Comparison of ENCODE assay signal across 22 cellular contexts in the genomic region with DNA sequence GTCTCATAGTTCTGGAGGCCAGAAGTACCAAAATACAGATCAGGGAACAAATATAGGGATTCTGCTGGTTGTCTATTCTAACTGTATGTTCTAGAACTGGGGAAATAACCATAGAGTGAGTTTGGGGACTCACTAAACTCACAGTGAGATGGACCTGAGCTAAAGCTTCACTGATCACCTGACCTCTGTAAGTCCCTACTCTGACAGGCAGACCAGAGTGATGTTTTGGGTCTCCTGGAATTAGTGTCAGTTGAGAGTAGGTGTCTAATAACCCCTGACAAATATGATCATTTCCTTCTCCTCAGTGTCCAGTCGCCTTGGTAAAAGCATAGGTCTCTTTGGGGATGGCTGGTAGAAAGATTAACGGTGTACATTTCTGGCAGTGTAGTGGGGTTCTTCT. TPM values are rescaled to one million over a fixed set of nuclear protein-coding genes. Genes with fewer than 3 reads are reported as not detected.
DNase-seq lines count a peak whose midpoint lies in the region; ATAC-seq and TF ChIP-seq lines count a peak whose summit lies in the region.
"Had no signal": no experiment of that assay in that cellular context is flagged by ENCODE, and none has a peak within 500 bp of the region (broad histone marks: within the 10 kb centered on the region; RNA-seq: fewer than 3 reads in every experiment).

No MANE protein-coding gene starts in this region.

- TF ChIP-seq POLR2A in erythroblast (IDR thresholded peaks at IDR 0.05; ENCODE audit: low read length) = peak; percentile 14

- no peak overlapping the region for H3K4me2 ChIP-seq in smooth muscle cell
- H3K4me2 ChIP-seq: SK-N-SH had no signal

- ATAC-seq in CD4-positive, alpha-beta T cell (ENCODE audit: poor library complexity) = no peak
- ATAC-seq in GM19463 (IDR thresholded peaks at IDR 0.05; ENCODE audit: unreplicated experiment) = peak; percentile 51
- peak; percentile 30 for ATAC-seq in HG03565 (IDR thresholded peaks at IDR 0.05; ENCODE audit: unreplicated experiment)
- ATAC-seq in stimulated activated naive B cell treated with anti-CD40 and anti-IgM and Interleukin-4, amounts not matched to agents 10 μg/mL and 1 μg/mL and 100 μg/mL, for 72 hours (replicated peaks) = no peak
- ATAC-seq: T-cell had no signal

- no peaks in the 10 kb centered on the region for H3K9me3 Mint-ChIP-seq in CD4-positive, alpha-beta T cell
- H3K9me3 Mint-ChIP-seq in stimulated activated naive B cell treated with anti-CD40 and anti-IgM and Interleukin-4, amounts not matched to agents 10 μg/mL and 1 μg/mL and 100 μg/mL, for 72 hours = peaks cover 3 to 4% of the 10 kb centered on the region in 2 donors
- H3K9me3 Mint-ChIP-seq: CD14-positive monocyte had no signal

- intact Hi-C loops in CD4-positive, alpha-beta T cell (cut with DNase I, micrococcal nuclease) = loop anchor here in 1 of 2 experiments (5.0 kb wide), 1 partner anchor 33 kb away; no protein-coding TSS in a partner anchor

- no peak overlapping the region for H3K4me3 Mint-ChIP-seq in CD4-positive, alpha-beta T cell
- no peak overlapping the region for H3K4me3 Mint-ChIP-seq in stimulated activated naive B cell treated with anti-CD40 and anti-IgM and Interleukin-4, amounts not matched to agents 10 μg/mL and 1 μg/mL and 100 μg/mL, for 72 hours
- H3K4me3 Mint-ChIP-seq: CD14-positive monocyte, T-cell had no signal

- DNase-seq in CD4-positive, alpha-beta T cell = no peak
- DNase-seq in erythroblast (lab: John Stamatoyannopoulos, UW) = no peak
- no peak for DNase-seq in islet precursor cell
- no peak for DNase-seq in smooth muscle cell (lab: John Stamatoyannopoulos, UW; ENCODE audit: unreplicated experiment)
- no peak for DNase-seq in NAMALWA (ENCODE audit: low spot score)
- no peak for DNase-seq in stimulated activated naive B cell treated with anti-CD40 and anti-IgM and Interleukin-4, amounts not matched to agents 10 μg/mL and 1 μg/mL and 100 μg/mL, for 72 hours
- DNase-seq: Calu3, DMS53, MG63, NCI-H1105, NCI-H1694 treated with DMSO at 0.1 percent for 48 hours, NCI-H2107, NCI-H226, NCI-H526, SHP77, SK-N-SH, T-cell had no signal

- peaks cover 27% of the 10 kb centered on the region for H3K79me2 ChIP-seq in smooth muscle cell (ENCODE audit: low read depth)

- H2AFZ ChIP-seq in smooth muscle cell (ENCODE audit: low read depth) = no peak overlapping the region

- peaks cover 88% of the 10 kb centered on the region for H3K36me3 Mint-ChIP-seq in CD4-positive, alpha-beta T cell (ENCODE audit: low read depth)
- H3K36me3 Mint-ChIP-seq in stimulated activated naive B cell treated with anti-CD40 and anti-IgM and Interleukin-4, amounts not matched to agents 10 μg/mL and 1 μg/mL and 100 μg/mL, for 72 hours = peaks cover 61 to 73% of the 10 kb centered on the region in 2 donors

- no peaks in the 10 kb centered on the region for H3K27me3 ChIP-seq in CD4-positive, alpha-beta T cell (ENCODE audit: control insufficient read depth, insufficient read depth, low read length)
- no peaks in the 10 kb centered on the region for H3K27me3 ChIP-seq in smooth muscle cell (ENCODE audit: low read depth)
- H3K27me3 ChIP-seq: MG63 had no signal

- H3F3A ChIP-seq in smooth muscle cell (ENCODE audit: low read depth) = no peaks in the 10 kb centered on the region

- H3K27ac ChIP-seq in CD4-positive, alpha-beta T cell (ENCODE audit: low read depth, low read length) = no peak overlapping the region
- no peak overlapping the region for H3K27ac ChIP-seq in smooth muscle cell (ENCODE audit: low read depth)
- H3K27ac ChIP-seq: KMS-11 had no signal

- no peak for TF ChIP-seq CTCF in CD4-positive, alpha-beta T cell (IDR thresholded peaks at IDR 0.05)
- TF ChIP-seq CTCF in smooth muscle cell (IDR thresholded peaks at IDR 0.05; ENCODE audit: borderline replicate concordance, insufficient read depth, poor library complexity, severe bottlenecking) = no peak

- H4K20me1 ChIP-seq in smooth muscle cell (ENCODE audit: low read depth) = peaks cover 41% of the 10 kb centered on the region

- H3K4me1 ChIP-seq in smooth muscle cell (ENCODE audit: low read depth) = no peaks in the 10 kb centered on the region
- H3K4me1 ChIP-seq: HAP-1 had no signal

- peak overlapping the region; percentile 17 for H3K27ac Mint-ChIP-seq in CD4-positive, alpha-beta T cell
- H3K27ac Mint-ChIP-seq in stimulated activated naive B cell treated with anti-CD40 and anti-IgM and Interleukin-4, amounts not matched to agents 10 μg/mL and 1 μg/mL and 100 μg/mL, for 72 hours = no peak overlapping the region

- WGBS in smooth muscle cell (ENCODE audit: low lambda C conversion rate) = 94% methylated on average over 2 of the region's 2 CpGs

- no peaks in the 10 kb centered on the region for H3K27me3 Mint-ChIP-seq in CD4-positive, alpha-beta T cell
- H3K27me3 Mint-ChIP-seq in stimulated activated naive B cell treated with anti-CD40 and anti-IgM and Interleukin-4, amounts not matched to agents 10 μg/mL and 1 μg/mL and 100 μg/mL, for 72 hours = no peaks in the 10 kb centered on the region
- H3K27me3 Mint-ChIP-seq: T-cell had no signal

- CTCF ChIA-PET in CD4-positive, alpha-beta T cell (lab: Charles Lee) = no interaction called here

- no peak overlapping the region for H3K9ac ChIP-seq in smooth muscle cell (ENCODE audit: low read depth)
- H3K9ac ChIP-seq: KMS-11, SK-N-SH had no signal

- H3K9me3 ChIP-seq in CD4-positive, alpha-beta T cell (ENCODE audit: control insufficient read depth, low read length) = no peaks in the 10 kb centered on the region
- no peaks in the 10 kb centered on the region for H3K9me3 ChIP-seq in smooth muscle cell (replicated peaks; ENCODE audit: low read depth)
- H3K9me3 ChIP-seq: HAP-1, MG63, SK-N-SH had no signal

- no peak overlapping the region for H3K4me3 ChIP-seq in smooth muscle cell
- H3K4me3 ChIP-seq: HAP-1, MG63 had no signal

- H3K36me3 ChIP-seq in smooth muscle cell (ENCODE audit: low read depth) = peaks cover 46% of the 10 kb centered on the region

- peaks cover 45% of the 10 kb centered on the region for H3K4me1 Mint-ChIP-seq in CD4-positive, alpha-beta T cell (ENCODE audit: low read depth)
- H3K4me1 Mint-ChIP-seq in stimulated activated naive B cell treated with anti-CD40 and anti-IgM and Interleukin-4, amounts not matched to agents 10 μg/mL and 1 μg/mL and 100 μg/mL, for 72 hours = peaks cover 20 to 30% of the 10 kb centered on the region in 2 donors

- POLR2A ChIA-PET in CD4-positive, alpha-beta T cell (lab: Charles Lee) = no interaction called here

RNA-seq across cellular contexts. Expression of a gene that starts 14.2 kb away (rescaled TPM):
- 10 to 100 TPM; 29.3 to 29.9 TPM for total RNA-seq in CD4-positive, alpha-beta T cell
- 29.5 and 32.5 TPM in 2 replicates for total RNA-seq in smooth muscle cell
- 4.9 and 5.2 TPM in 2 replicates for polyA plus RNA-seq in smooth muscle cell

RNA-seq across cellular contexts. Expression of a gene that starts 25.4 kb away (rescaled TPM):
- 1 to 10 TPM; 3.0 to 3.4 TPM for total RNA-seq in CD4-positive, alpha-beta T cell
- 98.6 and 143 TPM in 2 replicates for total RNA-seq in smooth muscle cell
- 76.0 and 97.2 TPM in 2 replicates for polyA plus RNA-seq in smooth muscle cell

Comparison
In these comparisons a context has a peak if more than half of its experiments do, and no peak if none do; other contexts are left out.
1. ATAC-seq: peak in GM19463 (single experiment) and HG03565 (single experiment); none in CD4-positive, alpha-beta T cell (single experiment) and stimulated activated naive B cell treated with anti-CD40 and anti-IgM and Interleukin-4, amounts not matched to agents 10 μg/mL and 1 μg/mL and 100 μg/mL, for 72 hours (0 of 2).
2. RNA of a gene that starts 25.4 kb away (total RNA-seq): 98.6 to 143 TPM in smooth muscle cell; 3.0 to 3.4 TPM in CD4-positive, alpha-beta T cell; every median in the first group is over 10 times any median in the second.